ENCODE assay signal across 21 cellular contexts in genomic region chr1:219354962-219355361, GRCh38.
"Had no signal": no experiment of that assay in that cellular context is flagged by ENCODE, and none has a peak within 500 bp of the region (broad histone marks: within the 10 kb centered on the region; RNA-seq: fewer than 3 reads in every experiment).

No MANE protein-coding gene starts in this region.

- H3K4me3 Mint-ChIP-seq: IgD-negative memory B cell, T-cell had no signal

- H3K36me3 Mint-ChIP-seq: T-cell had no signal

- H3K4me3 ChIP-seq: K562, SJSA1 had no signal

- FAIRE-seq: K562 had no signal

- H3K4me1 Mint-ChIP-seq: IgD-negative memory B cell, T-cell had no signal

- H3K4me1 ChIP-seq: SJSA1 had no signal

- H3K27ac ChIP-seq: KMS-11, SJSA1 had no signal

- DNase-seq: Kasumi-1, MM.1S, NCI-H1092 treated with DMSO at 0.1 percent for 48 hours, NCI-H1436, NCI-H187, NCI-H2029, NCI-H2081 treated with DMSO at 0.1 percent for 48 hours, NCI-H2227 treated with DMSO at 0.1 percent for 48 hours, NCI-H524, NCI-H69, NCI-H774, Right ventricle myocardium superior, RPMI8226, SIG-M5, SK-N-SH, SW 1271, T-cell had no signal

- H3K27ac Mint-ChIP-seq: IgD-negative memory B cell, T-cell had no signal

- H3K9me3 ChIP-seq: SJSA1, SK-N-SH had no signal

- H3K36me3 ChIP-seq: SJSA1 had no signal

- H3K9ac ChIP-seq: KMS-11, SK-N-SH had no signal

- H3K27me3 Mint-ChIP-seq: T-cell had no signal

- H3K27me3 ChIP-seq: SJSA1 had no signal
